In the genomic region with DNA sequence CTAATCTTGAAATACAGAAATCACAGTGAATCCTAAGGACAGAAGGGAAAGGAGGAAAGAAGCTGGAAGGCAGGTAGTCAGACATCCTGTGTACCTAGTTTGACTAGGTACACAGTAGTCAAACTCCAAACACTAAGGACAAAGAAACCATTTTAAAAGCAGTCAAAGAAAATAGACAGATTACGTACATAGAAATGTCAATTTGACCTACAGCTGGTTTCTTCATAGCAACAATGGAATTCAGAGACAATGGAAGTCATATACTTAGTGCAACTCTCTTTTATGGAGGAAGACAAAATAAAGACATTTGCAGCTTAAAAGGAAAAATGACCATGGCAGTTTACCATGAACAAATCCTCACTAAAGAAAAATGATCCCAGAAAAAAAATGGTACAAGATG, we compare ENCODE assay signal across 11 cellular contexts.
"Had no signal": no experiment of that assay in that cellular context is flagged by ENCODE, and none has a peak within 500 bp of the region (broad histone marks: within the 10 kb centered on the region; RNA-seq: fewer than 3 reads in every experiment).

No MANE protein-coding gene starts in this region.

- H3K9me3 ChIP-seq: HAP-1 had no signal

- DNase-seq: GM23248, GOT3, H7, H9, HCEC 1CT, HFFc6 had no signal

- H3K9me3 Mint-ChIP-seq: GM23338, H9, HFFc6 had no signal

- H3K36me3 ChIP-seq: HAP-1 had no signal

- H2AFZ ChIP-seq: GM23248, GM23338 had no signal

- H3K27ac ChIP-seq: GM23248 had no signal

- FAIRE-seq: H1, H54 had no signal

- H3K4me3 ChIP-seq: GM23248, GM23338, HAP-1 had no signal

- ATAC-seq: GM23338, HCT116 had no signal

- H3K4me1 Mint-ChIP-seq: GM23338, H9 had no signal

- H3K9ac ChIP-seq: GM23248 had no signal

- H3K4me3 Mint-ChIP-seq: GM23338, H9, HFFc6 had no signal

- H3K27ac Mint-ChIP-seq: GM23338, H9, HFFc6 had no signal

- H3K4me2 ChIP-seq: GM23338 had no signal
